Comparison of ENCODE assay signal across 28 cellular contexts in genomic region chr1:25178917-25179571, GRCh38.
"Had no signal": no experiment of that assay in that cellular context is flagged by ENCODE, and none has a peak within 500 bp of the region (broad histone marks: within the 10 kb centered on the region; RNA-seq: fewer than 3 reads in every experiment).

No MANE protein-coding gene starts in this region.

- H3K4me1 Mint-ChIP-seq: activated B cell treated with CpG ODN at 0.5 μM for 24 hours; naive B cell; stimulated activated effector memory CD8-positive, alpha-beta T cell treated with anti-CD3 and anti-CD28 coated beads, Interleukin-12 subunit alpha, Interleukin-12 subunit beta, amount 100 ng/mL, for 72 hours had no signal

- H3K27me3 Mint-ChIP-seq: dendritic cell treated with granulocyte-macrophage colony-stimulating factor and Interleukin-4, amounts not matched to agents 40 ng/mL and 50 ng/mL, for 4 days; stimulated activated naive CD8-positive, alpha-beta T cell treated with anti-CD3 and anti-CD28 coated beads, Interleukin-15, Interleukin-2, amounts not matched to agents 100 ng/mL and 50 ng/mL, for 24 hours; type B pancreatic cell had no signal

- H3K27me3 ChIP-seq: breast epithelium, foreskin keratinocyte, vagina had no signal

- H3K27ac ChIP-seq: esophagus muscularis mucosa, foreskin keratinocyte, heart left ventricle, skin epidermis, vagina had no signal

- ATAC-seq: activated CD8-positive, alpha-beta T cell treated with anti-CD3 and anti-CD28 coated beads for 36 hours; activated naive CD4-positive, alpha-beta T cell treated with anti-CD3 and anti-CD28 coated beads, Interleukin-2, amount 50 U/mL, for 72 hours; activated T-cell treated with anti-CD3 and anti-CD28 coated beads, Interleukin-2, amount 50 U/mL, for 72 hours; foreskin keratinocyte; heart left ventricle; left ventricle myocardium superior; sciatic nerve; stimulated activated effector memory CD8-positive, alpha-beta T cell treated with anti-CD3 and anti-CD28 coated beads, Interleukin-12 subunit alpha, Interleukin-12 subunit beta, amount 100 ng/mL, for 72 hours had no signal

- H3K9me3 ChIP-seq: breast epithelium, esophagus muscularis mucosa, vagina had no signal

- H3K4me3 Mint-ChIP-seq: activated B cell treated with CpG ODN at 0.5 μM for 24 hours; activated CD8-positive, alpha-beta T cell treated with anti-CD3 and anti-CD28 coated beads for 36 hours; activated T-cell treated with anti-CD3 and anti-CD28 coated beads, Interleukin-2, amount 50 U/mL, for 72 hours; dendritic cell treated with granulocyte-macrophage colony-stimulating factor and Interleukin-4, amounts not matched to agents 40 ng/mL and 50 ng/mL, for 4 days; endodermal cell; naive B cell; stimulated activated effector memory CD8-positive, alpha-beta T cell treated with anti-CD3 and anti-CD28 coated beads, Interleukin-12 subunit alpha, Interleukin-12 subunit beta, amount 100 ng/mL, for 72 hours; stimulated activated naive CD8-positive, alpha-beta T cell treated with anti-CD3 and anti-CD28 coated beads, Interleukin-15, Interleukin-2, amounts not matched to agents 100 ng/mL and 50 ng/mL, for 24 hours; T-helper 2 cell treated with Interferon-gamma antibody and Interleukin-4, amounts not matched to agents 5 μg/mL and 100 μg/mL, for 36 hours; type B pancreatic cell had no signal

- H3K4me3 ChIP-seq: breast epithelium, esophagus muscularis mucosa, heart left ventricle, skin epidermis, vagina had no signal

- DNase-seq: activated B cell treated with CpG ODN at 0.5 μM for 24 hours; activated CD4-positive, alpha-beta T cell treated with anti-CD3 and anti-CD28 coated beads, Interleukin-2, amount 50 U/mL, for 1 hour; activated CD8-positive, alpha-beta T cell treated with anti-CD3 and anti-CD28 coated beads for 36 hours; activated naive CD4-positive, alpha-beta T cell; activated T-cell treated with anti-CD3 and anti-CD28 coated beads for 4 hours; activated T-cell treated with anti-CD3 and anti-CD28 coated beads, Interleukin-2, amount 50 U/mL, for 72 hours; central memory CD4-positive, alpha-beta T cell; endodermal cell; foreskin keratinocyte; heart left ventricle; kidney glomerular epithelial cell; left ventricle myocardium superior; naive B cell; nucleus accumbens; stimulated activated CD4-positive, alpha-beta T cell treated with anti-CD3 and anti-CD28 coated beads, Interleukin-12 subunit alpha, Interleukin-12 subunit beta, amount 100 ng/mL, for 4 hours; stimulated activated CD4-positive, alpha-beta T cell treated with anti-CD3 and anti-CD28 coated beads, Interleukin-4, amount 100 ng/mL, for 1 hour; substantia nigra had no signal

- H3K36me3 ChIP-seq: breast epithelium, esophagus muscularis mucosa, heart left ventricle, vagina had no signal

- H3K36me3 Mint-ChIP-seq: stimulated activated effector memory CD8-positive, alpha-beta T cell treated with anti-CD3 and anti-CD28 coated beads, Interleukin-12 subunit alpha, Interleukin-12 subunit beta, amount 100 ng/mL, for 72 hours; type B pancreatic cell had no signal

- H3K27ac Mint-ChIP-seq: activated B cell treated with CpG ODN at 0.5 μM for 24 hours; activated CD8-positive, alpha-beta T cell treated with anti-CD3 and anti-CD28 coated beads for 36 hours; activated naive CD4-positive, alpha-beta T cell treated with anti-CD3 and anti-CD28 coated beads, Interleukin-2, amount 50 U/mL, for 72 hours; activated T-cell treated with anti-CD3 and anti-CD28 coated beads, Interleukin-2, amount 50 U/mL, for 72 hours; dendritic cell treated with granulocyte-macrophage colony-stimulating factor and Interleukin-4, amounts not matched to agents 40 ng/mL and 50 ng/mL, for 4 days; endodermal cell; stimulated activated effector memory CD8-positive, alpha-beta T cell treated with anti-CD3 and anti-CD28 coated beads, Interleukin-12 subunit alpha, Interleukin-12 subunit beta, amount 100 ng/mL, for 72 hours; stimulated activated naive CD8-positive, alpha-beta T cell treated with anti-CD3 and anti-CD28 coated beads, Interleukin-15, Interleukin-2, amounts not matched to agents 100 ng/mL and 50 ng/mL, for 24 hours; T-helper 2 cell treated with Interferon-gamma antibody and Interleukin-4, amounts not matched to agents 5 μg/mL and 100 μg/mL, for 36 hours; type B pancreatic cell had no signal

- H3K4me1 ChIP-seq: esophagus muscularis mucosa, foreskin keratinocyte, heart left ventricle, vagina had no signal
